Comparison of ENCODE assay signal across 19 cellular contexts in genomic region chr1:3731951-3732746, GRCh38. TPM values are rescaled to one million over a fixed set of nuclear protein-coding genes. Genes with fewer than 3 reads are reported as not detected.
"Had no signal": no experiment of that assay in that cellular context is flagged by ENCODE, and none has a peak within 500 bp of the region (broad histone marks: within the 10 kb centered on the region; RNA-seq: fewer than 3 reads in every experiment).

No MANE protein-coding gene starts in this region.

- H3K4me1 Mint-ChIP-seq: stimulated activated naive B cell treated with anti-CD40 and anti-IgM and Interleukin-4, amounts not matched to agents 10 μg/mL and 1 μg/mL and 100 μg/mL, for 72 hours had no signal

- H3K27ac Mint-ChIP-seq: activated naive CD4-positive, alpha-beta T cell treated with anti-CD3 and anti-CD28 coated beads, Interleukin-2, amount 50 U/mL, for 72 hours; natural killer cell treated with Interleukin-12 subunit alpha and Interleukin-12 subunit beta and Interleukin-15 and Interleukin-18, amount 100 ng/mL, for 72 hours; stimulated activated naive B cell treated with anti-CD40 and anti-IgM and Interleukin-4, amounts not matched to agents 10 μg/mL and 1 μg/mL and 100 μg/mL, for 72 hours; T-helper 2 cell treated with Interferon-gamma antibody and Interleukin-4, amounts not matched to agents 5 μg/mL and 100 μg/mL, for 36 hours had no signal

- H3K36me3 Mint-ChIP-seq: activated naive CD4-positive, alpha-beta T cell treated with anti-CD3 and anti-CD28 coated beads, Interleukin-2, amount 50 U/mL, for 72 hours; natural killer cell treated with Interleukin-12 subunit alpha and Interleukin-12 subunit beta and Interleukin-15 and Interleukin-18, amount 100 ng/mL, for 72 hours had no signal

- H3K27me3 Mint-ChIP-seq: natural killer cell treated with Interleukin-12 subunit alpha and Interleukin-12 subunit beta and Interleukin-15 and Interleukin-18, amount 100 ng/mL, for 72 hours had no signal

- DNase-seq: activated CD4-positive, alpha-beta T cell treated with anti-CD3 and anti-CD28 coated beads, Interleukin-2, amount 50 U/mL, for 48 hours; activated CD4-positive, CD25-positive, alpha-beta regulatory T cell treated with anti-CD3 and anti-CD28 coated beads, Interleukin-2, amount 50 U/mL, for 72 hours; activated effector memory CD4-positive, alpha-beta T cell treated with anti-CD3 and anti-CD28 coated beads, Interleukin-2, amount 50 U/mL, for 16 hours; activated T-cell treated with anti-CD3 and anti-CD28 coated beads, Interleukin-2, amount 50 U/mL, for 4 hours; amniotic stem cell; body of pancreas; cerebellar nuclear complex; stimulated activated CD4-positive, alpha-beta T cell treated with anti-CD3 and anti-CD28 coated beads, Interleukin-1b, Interleukin-23, amount 100 ng/mL, for 48 hours; stimulated activated naive B cell treated with anti-CD40 and anti-IgM and Interleukin-4, amounts not matched to agents 10 μg/mL and 1 μg/mL and 100 μg/mL, for 72 hours; upper lobe of right lung had no signal

- H3K9me3 ChIP-seq: body of pancreas, ovary, suprapubic skin, upper lobe of right lung had no signal

- H3K9me3 Mint-ChIP-seq: activated naive CD4-positive, alpha-beta T cell treated with anti-CD3 and anti-CD28 coated beads, Interleukin-2, amount 50 U/mL, for 72 hours; activated T-cell treated with anti-CD3 and anti-CD28 coated beads, Interleukin-2, amount 50 U/mL, for 4 hours; natural killer cell treated with Interleukin-12 subunit alpha and Interleukin-12 subunit beta and Interleukin-15 and Interleukin-18, amount 100 ng/mL, for 72 hours; stimulated activated naive B cell treated with anti-CD40 and anti-IgM and Interleukin-4, amounts not matched to agents 10 μg/mL and 1 μg/mL and 100 μg/mL, for 72 hours; T-helper 2 cell treated with Interferon-gamma antibody and Interleukin-4, amounts not matched to agents 5 μg/mL and 100 μg/mL, for 36 hours had no signal

- ATAC-seq: activated naive CD4-positive, alpha-beta T cell treated with anti-CD3 and anti-CD28 coated beads, Interleukin-2, amount 50 U/mL, for 72 hours; activated T-cell treated with anti-CD3 and anti-CD28 coated beads, Interleukin-2, amount 50 U/mL, for 4 hours; body of pancreas; left lobe of liver; natural killer cell treated with Interleukin-12 subunit alpha and Interleukin-12 subunit beta and Interleukin-15 and Interleukin-18, amount 100 ng/mL, for 72 hours; stimulated activated naive B cell treated with anti-CD40 and anti-IgM and Interleukin-4, amounts not matched to agents 10 μg/mL and 1 μg/mL and 100 μg/mL, for 72 hours; upper lobe of right lung had no signal

- H3K4me3 Mint-ChIP-seq: activated T-cell treated with anti-CD3 and anti-CD28 coated beads, Interleukin-2, amount 50 U/mL, for 4 hours; natural killer cell treated with Interleukin-12 subunit alpha and Interleukin-12 subunit beta and Interleukin-15 and Interleukin-18, amount 100 ng/mL, for 72 hours; stimulated activated naive B cell treated with anti-CD40 and anti-IgM and Interleukin-4, amounts not matched to agents 10 μg/mL and 1 μg/mL and 100 μg/mL, for 72 hours; T-helper 2 cell treated with Interferon-gamma antibody and Interleukin-4, amounts not matched to agents 5 μg/mL and 100 μg/mL, for 36 hours had no signal

- H3K4me3 ChIP-seq: body of pancreas, ovary, suprapubic skin, upper lobe of right lung had no signal

- H3K36me3 ChIP-seq: ovary had no signal

- H3K4me1 ChIP-seq: body of pancreas, upper lobe of right lung had no signal

- H3K27me3 ChIP-seq: body of pancreas, ovary had no signal

- H3K27ac ChIP-seq: body of pancreas, ovary, suprapubic skin, upper lobe of right lung had no signal

RNA-seq across cellular contexts. Expression of gene CCDC27, which starts 20.1 kb away (rescaled TPM):
- total RNA-seq: activated naive CD4-positive, alpha-beta T cell treated with anti-CD3 and anti-CD28 coated beads, Interleukin-2, amount 50 U/mL, for 72 hours; activated T-cell treated with anti-CD3 and anti-CD28 coated beads, Interleukin-2, amount 50 U/mL, for 4 hours; body of pancreas; dermis blood vessel endothelial cell; glomerular endothelial cell; left lobe of liver; natural killer cell treated with Interleukin-12 subunit alpha and Interleukin-12 subunit beta and Interleukin-15 and Interleukin-18, amount 100 ng/mL, for 72 hours; ovary; renal cortical epithelial cell; suprapubic skin; upper lobe of right lung had no signal

RNA-seq across cellular contexts. Expression of gene SMIM1, which starts 40.4 kb away (rescaled TPM):
- total RNA-seq: natural killer cell treated with Interleukin-12 subunit alpha and Interleukin-12 subunit beta and Interleukin-15 and Interleukin-18, amount 100 ng/mL, for 72 hours had no signal
